ENCODE assay signal across 8 cellular contexts in the genomic region with DNA sequence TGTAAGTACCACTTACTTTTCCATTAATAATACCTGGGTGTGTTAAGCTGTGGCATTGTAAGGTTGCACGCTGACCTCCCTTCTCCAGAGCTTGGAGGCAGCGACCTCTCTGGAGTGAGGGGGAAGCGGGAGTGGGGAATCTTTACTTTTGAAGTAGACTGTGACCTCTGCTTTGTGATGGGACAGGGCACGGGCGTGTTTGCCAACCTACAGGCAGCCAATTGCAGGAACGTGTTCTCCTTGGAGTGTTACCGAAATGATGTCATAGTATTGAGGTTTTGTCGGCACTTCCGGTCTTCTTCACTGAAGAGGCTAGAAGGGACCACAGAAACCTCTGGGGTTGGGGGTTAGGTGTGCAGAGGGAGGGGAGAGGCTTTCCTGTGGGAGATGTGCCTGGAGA. TPM values are rescaled to one million over a fixed set of nuclear protein-coding genes. Genes with fewer than 3 reads are reported as not detected.
A peak's percentile ranks its signal among the peaks of the same experiment; 100 is the strongest.
DNase-seq lines count a peak whose midpoint lies in the region; ATAC-seq, FAIRE-seq and TF ChIP-seq lines count a peak whose summit lies in the region.

No MANE protein-coding gene starts in this region.

- peaks cover 14 to 40% (median 29%) of the 10 kb centered on the region in 3 donors for H3K27me3 Mint-ChIP-seq in naive B cell

- H2AFZ ChIP-seq in DND-41 (ENCODE audit: low read depth, low read length) (no peak overlapping the region), H1 (ENCODE audit: low read length) (no peak overlapping the region)

- H3K27ac Mint-ChIP-seq in naive B cell, result peak overlapping the region in 2 of 6 donors; percentile 28 to 56

- peak; percentile 28 to 31; a peak in 3 of 4 replicates for TF ChIP-seq RAD21 in H1 (IDR thresholded peaks at IDR 0.05 in 1 of 2, conservative IDR thresholded peaks at IDR 0.05 in 1 of 2; ENCODE audit: low read depth in 2 of 2, low read length in 2 of 2)

- H3K79me1 ChIP-seq in H1 (ENCODE audit: low read depth, low read length), result no peaks in the 10 kb centered on the region; the same call in 1 of the 2 replicates

- H4K8ac ChIP-seq in H1 (ENCODE audit: extremely low read depth, insufficient read depth, low read length), result no peak overlapping the region

- H3K9me3 ChIP-seq in DND-41 (ENCODE audit: insufficient read depth, low read length, severe bottlenecking) (no peaks in the 10 kb centered on the region), H1 (ENCODE audit: insufficient read depth in 2 of 2, low read depth in 1 of 2, low read length in 1 of 2) (peaks cover 2 to 3% of the 10 kb centered on the region in 2 experiments; a peak in 1 of 4 replicates)

- H2AK5ac ChIP-seq in H1 (ENCODE audit: low read depth, low read length), result 0 out of 2 replicates have a peak overlapping the region, but pooled peaks have one; percentile 18

- H2BK15ac ChIP-seq in H1 (ENCODE audit: low read length), result no peak overlapping the region

- FAIRE-seq in H1 (lab: Jason Lieb, UNC), result no peak

- peak overlapping the region; percentile 75 to 93 (median 84) for H3K4me3 Mint-ChIP-seq in naive B cell

- H3K56ac ChIP-seq in H1 (replicated peaks; ENCODE audit: insufficient read length, low read depth, low read length), result no peak overlapping the region

- H3K36me3 ChIP-seq in DND-41 (ENCODE audit: insufficient read depth, low read length), result no peaks in the 10 kb centered on the region; the same call in 1 of the 2 replicates
- H3K36me3 ChIP-seq in H1 (ENCODE audit: control insufficient read depth in 2 of 4, insufficient read depth in 4 of 4, low read length in 3 of 4), result no peaks in the 10 kb centered on the region

- no peak for TF ChIP-seq CTCF in DND-41 (IDR thresholded peaks at IDR 0.05; ENCODE audit: borderline replicate concordance, extremely low read depth, low read length, poor library complexity, severe bottlenecking)
- peak in 2 of 3 experiments; percentile 35 to 40; a peak in 2 of 4 replicates for TF ChIP-seq CTCF in H1 (IDR thresholded peaks at IDR 0.05; ENCODE audit: control extremely low read depth in 1 of 3, insufficient read depth in 1 of 3, low read depth in 1 of 3, low read length in 3 of 3)

- H3K27ac ChIP-seq in DND-41 (ENCODE audit: low read length), result no peak overlapping the region
- H3K27ac ChIP-seq in H1 (ENCODE audit: low read depth, low read length), result no peak overlapping the region

- peak overlapping the region; percentile 1; the same call in 1 of the 2 replicates for H3K18ac ChIP-seq in H1 (ENCODE audit: extremely low read depth, low read length)

- H3K4me3 ChIP-seq in DND-41 (ENCODE audit: low read depth in 1 of 2, low read length in 2 of 2) (peak overlapping the region in 1 of 2 experiments; percentile 90; a peak in 1 of 4 replicates), H1 (ENCODE audit: extremely low read depth in 1 of 4, insufficient read depth in 2 of 4, low read depth in 3 of 4, low read length in 4 of 4) (peak overlapping the region; percentile 56 to 99 (median 94); a peak in 7 of 8 replicates)

- no peak overlapping the region for H3K14ac ChIP-seq in H1 (ENCODE audit: insufficient read length)

- H3K23me2 ChIP-seq in H1 (ENCODE audit: low read depth, low read length), result peaks cover 18% of the 10 kb centered on the region; the same call in 1 of the 2 replicates

- no peak overlapping the region for H3K4ac ChIP-seq in H1 (replicated peaks; ENCODE audit: insufficient read length, low read depth, low read length)

- TF ChIP-seq POLR2A in H1 (IDR thresholded peaks at IDR 0.05; ENCODE audit: control extremely low read depth in 1 of 2, low read depth in 2 of 2, low read length in 2 of 2), result no peak

- H3K9ac ChIP-seq in DND-41 (ENCODE audit: low read depth, low read length) (no peak overlapping the region), H1 (replicated peaks in 1 of 4; ENCODE audit: extremely low read depth in 1 of 4, low read depth in 3 of 4, low read length in 3 of 4) (no peak overlapping the region)

- no peak overlapping the region for H4K5ac ChIP-seq in H1 (ENCODE audit: insufficient read length, low read depth, low read length)

- H3K36me3 Mint-ChIP-seq in naive B cell, result no peaks in the 10 kb centered on the region

- 45% methylated on average over 9 of the region's 9 CpGs; no CpG with 5 or more reads in 1 of the 2 experiments for WGBS in H1 (ENCODE audit: extremely low coverage in 1 of 2, insufficient coverage in 1 of 2, insufficient read length in 1 of 2, insufficient replicate concordance in 2 of 2, low coverage in 1 of 2, low lambda C conversion rate in 2 of 2, missing lambda C conversion rate in 1 of 2), 2 experiments

- no peak overlapping the region for H2BK20ac ChIP-seq in H1 (ENCODE audit: low read length)

- H3K4me2 ChIP-seq in DND-41 (ENCODE audit: insufficient read depth, low read length), result peak overlapping the region; percentile 96; the same call in 1 of the 2 replicates
- H3K4me2 ChIP-seq in H1 (ENCODE audit: insufficient read depth in 1 of 2, low read depth in 2 of 2, low read length in 2 of 2), result peak overlapping the region; percentile 74 to 96

- TF ChIP-seq EP300 in H1 (IDR thresholded peaks at IDR 0.05; ENCODE audit: borderline replicate concordance in 1 of 2, low read depth in 2 of 2, low read length in 2 of 2), result no peak

- POLR2A ChIA-PET in H1 (lab: Charles Lee; ENCODE audit: partially characterized antibody), result interaction anchor here (1.6 kb wide), 1 partner anchor 11 kb away, joined by 4 read pairs; no protein-coding TSS in a partner anchor

- peaks cover 8 to 21% (median 15%) of the 10 kb centered on the region in 3 donors for H3K4me1 Mint-ChIP-seq in naive B cell

- H3K27me3 ChIP-seq in DND-41 (ENCODE audit: insufficient read depth, low read length, poor library complexity) (peaks cover 24% of the 10 kb centered on the region), H1 (replicated peaks in 1 of 4; ENCODE audit: control insufficient read depth in 3 of 4, extremely low read depth in 1 of 4, insufficient read depth in 3 of 4, low read length in 3 of 4) (peaks cover 0 to 10% (median 9%) of the 10 kb centered on the region in 4 experiments; a peak in 5 of 7 replicates)

- CTCF ChIA-PET in H1 (lab: Charles Lee; ENCODE audit: partially characterized antibody), result interaction anchor here (0.6 to 2.2 kb wide), 20 partner anchors 9 to 350 kb away, joined by 3 to 12 read pairs (median 4); no protein-coding TSS in a partner anchor

- peaks cover 0 to 2% (median 0%) of the 10 kb centered on the region in 7 donors for H3K9me3 Mint-ChIP-seq in naive B cell

- no peak overlapping the region for H2BK12ac ChIP-seq in H1 (ENCODE audit: low read depth, low read length)

- H3K23ac ChIP-seq in H1 (ENCODE audit: insufficient read length), result no peak overlapping the region

- peaks cover 30% of the 10 kb centered on the region for H3K4me1 ChIP-seq in DND-41 (ENCODE audit: insufficient read depth, low read length)
- H3K4me1 ChIP-seq in H1 (replicated peaks in 1 of 4; ENCODE audit: control insufficient read depth in 3 of 4, insufficient read depth in 4 of 4, low read length in 3 of 4), result peaks cover 0 to 6% (median under 1%) of the 10 kb centered on the region in 4 experiments; a peak in 3 of 7 replicates

- H4K20me1 ChIP-seq in DND-41 (ENCODE audit: insufficient read depth, low read length) (no peaks in the 10 kb centered on the region), H1 (replicated peaks in 1 of 2; ENCODE audit: control insufficient read depth in 1 of 2, insufficient read depth in 2 of 2, low read length in 2 of 2) (peaks cover 2 to 5% of the 10 kb centered on the region in 2 experiments)

- no peak overlapping the region for H2BK120ac ChIP-seq in H1 (replicated peaks; ENCODE audit: low read depth, low read length)

- DNase-seq in DND-41 (peak; percentile 34), NCI-H526 treated with DMSO at 0.1 percent for 48 hours (lab: John Stamatoyannopoulos, UW) (peak; percentile 6), H1 (ENCODE audit: low read depth in 1 of 2, low spot score in 2 of 2) (no peak), naive B cell (no peak), pons (ENCODE audit: low spot score) (no peak), SIG-M5 treated with dmso at 0.1 percent for 504 hours (lab: John Stamatoyannopoulos, UW; ENCODE audit: unreplicated experiment) (no peak), UCSD-AML1 (lab: John Stamatoyannopoulos, UW; ENCODE audit: unreplicated experiment) (no peak)

- ATAC-seq in DND-41 (ENCODE audit: insufficient read depth, low read depth) (peak; percentile 31; the same call in 2 of the 3 replicates), naive B cell (ENCODE audit: low read depth in 2 of 2) (no peak), HG03521 (IDR thresholded peaks at IDR 0.05; ENCODE audit: unreplicated experiment) (no peak)

- H3K79me2 ChIP-seq in DND-41 (ENCODE audit: insufficient read depth, low read length) (0 out of 2 replicates have a peak, but pooled peaks cover 3% of the 10 kb centered on the region), H1 (ENCODE audit: control insufficient read depth in 1 of 2, insufficient read depth in 2 of 2, low read length in 2 of 2) (peaks cover 0 to 26% of the 10 kb centered on the region in 2 experiments; a peak in 2 of 4 replicates)

- H4K91ac ChIP-seq in H1 (replicated peaks; ENCODE audit: insufficient read length, low read length), result no peak overlapping the region

- H2BK5ac ChIP-seq in H1 (ENCODE audit: low read depth, low read length), result no peak overlapping the region

TF ChIP-seq in H1, 55 proteins besides CTCF, POLR2A, EP300 and RAD21:
- TF ChIP-seq PHF8 (conservative IDR thresholded peaks at IDR 0.05; ENCODE audit: low read depth, low read length) (no peak), FOSL1 (IDR thresholded peaks at IDR 0.05; ENCODE audit: insufficient read depth, low read depth, low read length) (no peak), HDAC2 (IDR thresholded peaks at IDR 0.05; ENCODE audit: borderline replicate concordance in 1 of 2, low read depth in 2 of 2, low read length in 2 of 2) (0 out of 4 replicates have a peak, but pooled peaks of 1 of the 2 experiments have one; percentile 28)

RNA-seq across cellular contexts. Expression of a gene that starts 2.1 kb away (rescaled TPM):
- total RNA-seq in H1 (2021; fragmentation: NEBNext Ultra II Directional; extraction: Animal tissue kit (Norgen Biotek cat#: 25700)), result 24.2 and 24.7 TPM in 2 replicates
- polyA plus RNA-seq in H1 (2011; rRNA removed) (7.4 and 9.5 TPM in 2 replicates), naive B cell (ENCODE audit: low read depth in 6 of 6) (under 1 TPM in 2 of 6 donors, not detected in 4; 0.04 to 0.12 TPM)
- polyA plus RNA-seq in H1 (2011; cell fraction: cytosol; rRNA removed), result 7.5 TPM
- polyA plus RNA-seq in H1 (2011; cell fraction: nucleus; rRNA removed), result 22.3 TPM
- 10.3 to 13.4 TPM (median 11.9 TPM) in 4 replicates for polyA plus RNA-seq in H1 (2012, experiment 1 of 2)
- 2.6 TPM for polyA plus RNA-seq in H1 (2012, experiment 2 of 2)
- polyA plus RNA-seq in H1 (2013, experiment 1 of 2), result 7.3 TPM
- 7.0 TPM for polyA plus RNA-seq in H1 (2013, experiment 2 of 2)
- polyA minus RNA-seq in H1 (2011; rRNA and poly(A)+ RNA removed), result 35.1 and 37.5 TPM in 2 replicates
- polyA minus RNA-seq in H1 (2011; cell fraction: cytosol; rRNA and poly(A)+ RNA removed), result 17.6 TPM
- polyA minus RNA-seq in H1 (2011; cell fraction: nucleus; rRNA and poly(A)+ RNA removed), result 36.5 TPM

Comparison
In these comparisons a context has a peak if more than half of its experiments do, and no peak if none do; other contexts are left out.
1. DNase-seq: peak in DND-41 (single experiment) and NCI-H526 treated with DMSO at 0.1 percent for 48 hours (single experiment); none in H1 (0 of 2), naive B cell (single experiment), pons (single experiment), SIG-M5 treated with dmso at 0.1 percent for 504 hours (single experiment) and UCSD-AML1 (single experiment).